Comparison of ENCODE assay signal across 2 cellular contexts in the genomic region with DNA sequence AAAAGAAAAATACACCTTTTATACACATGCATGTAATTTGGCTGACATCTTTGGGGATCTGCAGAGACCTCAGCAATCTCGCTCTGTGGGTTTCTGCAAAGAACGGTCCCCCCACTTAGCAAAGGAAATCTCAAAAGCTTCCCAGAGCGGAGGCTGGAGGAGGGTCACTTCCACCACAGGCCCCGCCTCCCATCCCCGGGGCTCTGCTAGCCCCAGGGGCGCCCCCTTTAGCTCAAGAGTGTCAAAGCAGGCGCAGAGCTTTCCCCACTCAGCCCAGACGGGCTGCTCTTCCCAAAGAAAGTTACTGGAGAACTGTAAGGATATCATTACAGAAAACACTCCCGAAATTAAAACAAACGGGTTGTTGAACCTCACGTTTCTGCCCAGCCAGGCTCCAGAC.
TF ChIP-seq lines count a peak whose summit lies in the region.

No MANE protein-coding gene starts in this region.

TF ChIP-seq in SK-N-SH treated with all-trans-retinoic acid at 6 μM for 48 hours, 23 proteins besides CTCF, POLR2A, EP300 and RAD21:
- TF ChIP-seq SNAI2 (CRISPR knock-in tag; IDR thresholded peaks at IDR 0.05) (no peak), TOX (CRISPR knock-in tag; IDR thresholded peaks at IDR 0.05; ENCODE audit: borderline replicate concordance) (no peak), ISL1 (CRISPR knock-in tag; IDR thresholded peaks at IDR 0.05) (no peak), ZFP30 (CRISPR knock-in tag; IDR thresholded peaks at IDR 0.05) (no peak), ZNF565 (CRISPR knock-in tag; conservative IDR thresholded peaks at IDR 0.05; ENCODE audit: low read depth) (no peak), ARNTL (CRISPR knock-in tag; IDR thresholded peaks at IDR 0.05; ENCODE audit: borderline replicate concordance, low read depth) (no peak)
- TF ChIP-seq, protein P1, sequence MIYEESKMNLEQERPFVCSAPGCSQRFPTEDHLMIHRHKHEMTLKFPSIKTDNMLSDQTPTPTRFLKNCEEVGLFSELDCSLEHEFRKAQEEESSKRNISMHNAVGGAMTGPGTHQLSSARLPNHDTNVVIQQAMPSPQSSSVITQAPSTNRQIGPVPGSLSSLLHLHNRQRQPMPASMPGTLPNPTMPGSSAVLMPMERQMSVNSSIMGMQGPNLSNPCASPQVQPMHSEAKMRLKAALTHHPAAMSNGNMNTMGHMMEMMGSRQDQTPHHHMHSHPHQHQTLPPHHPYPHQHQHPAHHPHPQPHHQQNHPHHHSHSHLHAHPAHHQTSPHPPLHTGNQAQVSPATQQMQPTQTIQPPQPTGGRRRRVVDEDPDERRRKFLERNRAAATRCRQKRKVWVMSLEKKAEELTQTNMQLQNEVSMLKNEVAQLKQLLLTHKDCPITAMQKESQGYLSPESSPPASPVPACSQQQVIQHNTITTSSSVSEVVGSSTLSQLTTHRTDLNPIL (CRISPR knock-in tag; IDR thresholded peaks at IDR 0.05; ENCODE audit: low read depth) = no peak

TF ChIP-seq in endothelial cell of umbilical vein, 7 proteins besides CTCF, POLR2A, EP300 and RAD21:
- no peak for TF ChIP-seq MAX (IDR thresholded peaks at IDR 0.05; ENCODE audit: insufficient read depth, insufficient read length)
- TF ChIP-seq MYC (IDR thresholded peaks at IDR 0.05; ENCODE audit: low read depth, low read length) = no peak
- no peak for TF ChIP-seq POLR2AphosphoS5 (IDR thresholded peaks at IDR 0.05; ENCODE audit: insufficient read depth, low read depth, low read length)
- no peak for TF ChIP-seq FOS (IDR thresholded peaks at IDR 0.05; ENCODE audit: borderline replicate concordance, insufficient read depth, low read length)
- TF ChIP-seq JUN (IDR thresholded peaks at IDR 0.05; ENCODE audit: borderline replicate concordance, insufficient read depth, insufficient read length, low read depth) = no peak
- TF ChIP-seq GATA2 (IDR thresholded peaks at IDR 0.05; ENCODE audit: insufficient read depth, insufficient read length, low read depth, low read length) = no peak
- TF ChIP-seq EZH2 (IDR thresholded peaks at IDR 0.05; ENCODE audit: borderline replicate concordance, low read depth, low read length, severe bottlenecking) = no peak
